8 cellular contexts compared by ENCODE assay signal in genomic region chr10:74991435-74991834, GRCh38.
DNase-seq lines count a peak whose midpoint lies in the region; ATAC-seq, FAIRE-seq and TF ChIP-seq lines count a peak whose summit lies in the region.

No MANE protein-coding gene starts in this region.

- H4K20me1 ChIP-seq in OCI-LY1 (ENCODE audit: insufficient read depth, low read length) = no peaks in the 10 kb centered on the region

- peak; percentile 36 for TF ChIP-seq CTCF in OCI-LY1 (IDR thresholded peaks at IDR 0.05; ENCODE audit: low read length)
- peak; percentile 14 for TF ChIP-seq CTCF in fibroblast of mammary gland (conservative IDR thresholded peaks at IDR 0.05; ENCODE audit: control insufficient read depth, insufficient read depth, low read depth, low read length)
- TF ChIP-seq CTCF in upper lobe of right lung (IDR thresholded peaks at IDR 0.05) = peak; percentile 12
- no peak for TF ChIP-seq CTCF in kidney (IDR thresholded peaks at IDR 0.05; ENCODE audit: borderline replicate concordance, extremely low read depth, insufficient read depth)

- H3K4me1 Mint-ChIP-seq in activated naive CD8-positive, alpha-beta T cell treated with anti-CD3 and anti-CD28 coated beads, Interleukin-2, amount 10 ng/mL, durations not matched to agents 7 days and 5 days = peaks cover 29% of the 10 kb centered on the region
- H3K4me1 Mint-ChIP-seq in activated naive CD8-positive, alpha-beta T cell treated with anti-CD3 and anti-CD28 coated beads for 36 hours = peaks cover 27% of the 10 kb centered on the region

- H3K9ac ChIP-seq in OCI-LY1 (ENCODE audit: low read length) = no peak overlapping the region
- H3K9ac ChIP-seq in kidney (ENCODE audit: low read length in 2 of 2) = no peak overlapping the region

- H3K4me3 ChIP-seq in OCI-LY1 (ENCODE audit: low read depth, low read length, poor library complexity, severe bottlenecking) (no peak overlapping the region), fibroblast of mammary gland (ENCODE audit: control insufficient read depth, low read depth, low read length) (no peak overlapping the region), upper lobe of right lung (no peak overlapping the region), kidney (ENCODE audit: low read length in 2 of 2) (no peak overlapping the region)

- no peaks in the 10 kb centered on the region for H3K9me2 ChIP-seq in OCI-LY1 (ENCODE audit: low read depth, low read length)

- H2AFZ ChIP-seq in OCI-LY1 (ENCODE audit: low read length) = no peak overlapping the region

- H3K27me3 ChIP-seq in OCI-LY1 (ENCODE audit: insufficient read depth, low read length) (no peaks in the 10 kb centered on the region), upper lobe of right lung (no peaks in the 10 kb centered on the region)

- DNase-seq in activated naive CD8-positive, alpha-beta T cell treated with anti-CD3 and anti-CD28 coated beads, Interleukin-2, amount 10 ng/mL, durations not matched to agents 7 days and 5 days = no peak
- DNase-seq in activated naive CD8-positive, alpha-beta T cell treated with anti-CD3 and anti-CD28 coated beads for 36 hours = no peak
- no peak for DNase-seq in fibroblast of mammary gland (ENCODE audit: low read depth)
- DNase-seq in upper lobe of right lung = no peak
- no peak for DNase-seq in kidney
- DNase-seq in stimulated activated CD4-positive, alpha-beta T cell treated with anti-CD3 and anti-CD28 coated beads, Interleukin-2, amount 100 ng/mL, for 24 hours = no peak
- no peak for DNase-seq in effector CD4-positive, alpha-beta T cell

- no peaks in the 10 kb centered on the region for H3F3A ChIP-seq in OCI-LY1 (ENCODE audit: insufficient read depth, low read length)

- H3K9me3 ChIP-seq in OCI-LY1 (ENCODE audit: low read length) (no peaks in the 10 kb centered on the region), upper lobe of right lung (no peaks in the 10 kb centered on the region), kidney (ENCODE audit: control insufficient read depth in 1 of 2, low read length in 2 of 2) (no peaks in the 10 kb centered on the region)

- no peak overlapping the region for H3K4me3 Mint-ChIP-seq in activated naive CD8-positive, alpha-beta T cell treated with anti-CD3 and anti-CD28 coated beads, Interleukin-2, amount 10 ng/mL, durations not matched to agents 7 days and 5 days
- H3K4me3 Mint-ChIP-seq in activated naive CD8-positive, alpha-beta T cell treated with anti-CD3 and anti-CD28 coated beads for 36 hours = no peak overlapping the region

- no peaks in the 10 kb centered on the region for H3K9me3 Mint-ChIP-seq in activated naive CD8-positive, alpha-beta T cell treated with anti-CD3 and anti-CD28 coated beads, Interleukin-2, amount 10 ng/mL, durations not matched to agents 7 days and 5 days
- H3K9me3 Mint-ChIP-seq in activated naive CD8-positive, alpha-beta T cell treated with anti-CD3 and anti-CD28 coated beads for 36 hours = no peaks in the 10 kb centered on the region

- peaks cover 33% of the 10 kb centered on the region for H3K36me3 Mint-ChIP-seq in activated naive CD8-positive, alpha-beta T cell treated with anti-CD3 and anti-CD28 coated beads, Interleukin-2, amount 10 ng/mL, durations not matched to agents 7 days and 5 days
- H3K36me3 Mint-ChIP-seq in activated naive CD8-positive, alpha-beta T cell treated with anti-CD3 and anti-CD28 coated beads for 36 hours = peaks cover 24% of the 10 kb centered on the region

- no peak for FAIRE-seq in kidney (lab: Jason Lieb, UNC)

- no peaks in the 10 kb centered on the region for H3K79me2 ChIP-seq in OCI-LY1 (ENCODE audit: insufficient read depth, low read length)

- no peaks in the 10 kb centered on the region for H3K27me3 Mint-ChIP-seq in activated naive CD8-positive, alpha-beta T cell treated with anti-CD3 and anti-CD28 coated beads, Interleukin-2, amount 10 ng/mL, durations not matched to agents 7 days and 5 days
- H3K27me3 Mint-ChIP-seq in activated naive CD8-positive, alpha-beta T cell treated with anti-CD3 and anti-CD28 coated beads for 36 hours = no peaks in the 10 kb centered on the region

- H3K4me1 ChIP-seq in OCI-LY1 (ENCODE audit: insufficient read depth, low read length, severe bottlenecking) = no peaks in the 10 kb centered on the region
- H3K4me1 ChIP-seq in upper lobe of right lung = peaks cover 13% of the 10 kb centered on the region
- H3K4me1 ChIP-seq in kidney (ENCODE audit: control insufficient read depth in 1 of 2, insufficient read depth in 1 of 2, low read depth in 1 of 2, low read length in 2 of 2) = peaks cover 0 to 3% of the 10 kb centered on the region in 2 donors

- H3K36me3 ChIP-seq in OCI-LY1 (ENCODE audit: insufficient read depth, low read length) (peaks cover 43% of the 10 kb centered on the region), upper lobe of right lung (peaks cover 12% of the 10 kb centered on the region), kidney (ENCODE audit: control insufficient read depth in 1 of 2, insufficient read depth in 2 of 2, low read length in 2 of 2) (peaks cover 6 to 8% of the 10 kb centered on the region in 2 donors)

- H3K4me2 ChIP-seq in OCI-LY1 (ENCODE audit: low read length) = no peak overlapping the region

- POLR2A ChIA-PET in activated naive CD8-positive, alpha-beta T cell treated with anti-CD3 and anti-CD28 coated beads, Interleukin-2, amount 10 ng/mL, durations not matched to agents 7 days and 5 days (lab: Charles Lee) = no interaction called here

- no peak overlapping the region for H3K27ac Mint-ChIP-seq in activated naive CD8-positive, alpha-beta T cell treated with anti-CD3 and anti-CD28 coated beads, Interleukin-2, amount 10 ng/mL, durations not matched to agents 7 days and 5 days
- no peak overlapping the region for H3K27ac Mint-ChIP-seq in activated naive CD8-positive, alpha-beta T cell treated with anti-CD3 and anti-CD28 coated beads for 36 hours

- peak; percentile 90 for ATAC-seq in activated naive CD8-positive, alpha-beta T cell treated with anti-CD3 and anti-CD28 coated beads, Interleukin-2, amount 10 ng/mL, durations not matched to agents 7 days and 5 days (ENCODE audit: low read depth)
- ATAC-seq in upper lobe of right lung = no peak

- H3K27ac ChIP-seq in OCI-LY1 (ENCODE audit: low read depth, low read length, poor library complexity, severe bottlenecking) (no peak overlapping the region), upper lobe of right lung (no peak overlapping the region), kidney (ENCODE audit: low read depth in 2 of 2, low read length in 2 of 2) (no peak overlapping the region)

- intact Hi-C loops in upper lobe of right lung (cut with DNase I) = no loop called here
- intact Hi-C loops in kidney (cut with DNase I) = no loop called here
